In genomic region chr3:48788544-48789162, GRCh38 we compare ENCODE assay signal across 25 cellular contexts. TPM values are rescaled to one million over a fixed set of nuclear protein-coding genes. Genes with fewer than 3 reads are reported as not detected.
DNase-seq lines count a peak whose midpoint lies in the region; ATAC-seq, FAIRE-seq and TF ChIP-seq lines count a peak whose summit lies in the region.
"Had no signal": no experiment of that assay in that cellular context is flagged by ENCODE, and none has a peak within 500 bp of the region (broad histone marks: within the 10 kb centered on the region; RNA-seq: fewer than 3 reads in every experiment).

No MANE protein-coding gene starts in this region.

- no peak overlapping the region for H3K27ac ChIP-seq in OCI-LY7 (ENCODE audit: low read depth, low read length, poor library complexity, severe bottlenecking)
- H3K27ac ChIP-seq in K562 (ENCODE audit: extremely low read depth, low read depth, low read length): no peak overlapping the region; the same call in 2 of the 3 replicates
- H3K27ac ChIP-seq in psoas muscle: peak overlapping the region; percentile 11
- H3K27ac ChIP-seq: BLaER1 treated with 17β-estradiol and CSF1 and Interleukin-3, amounts not matched to agents 10 nM and 100 nM; thyroid gland had no signal

- 18% methylated on average over 1 of the region's 1 CpG for WGBS in K562 (ENCODE audit: insufficient coverage, low coverage, missing lambda C conversion rate)
- WGBS in psoas muscle, 3 donors: 82 to 85% (median 84%) methylated on average over 1 of the region's 1 CpG

- no peaks in the 10 kb centered on the region for H3K9me1 ChIP-seq in K562 (ENCODE audit: control insufficient read depth, insufficient read depth, low read length)

- H3K79me2 ChIP-seq in OCI-LY7 (ENCODE audit: insufficient read depth, low read depth, low read length) (no peaks in the 10 kb centered on the region), K562 (ENCODE audit: control insufficient read depth, insufficient read depth, low read length) (no peaks in the 10 kb centered on the region)

- no peak overlapping the region for H3K9ac ChIP-seq in K562 (ENCODE audit: insufficient read depth in 1 of 2, low read depth in 2 of 2, low read length in 2 of 2)
- H3K9ac ChIP-seq: BLaER1 treated with 17β-estradiol and CSF1 and Interleukin-3, amounts not matched to agents 10 nM and 100 nM had no signal

- peak overlapping the region; percentile 68 for H3K27ac Mint-ChIP-seq in activated naive CD4-positive, alpha-beta T cell treated with anti-CD3 and anti-CD28 coated beads, Interleukin-2, amount 50 U/mL, for 24 hours
- H3K27ac Mint-ChIP-seq in activated naive CD4-positive, alpha-beta T cell treated with anti-CD3 and anti-CD28 coated beads for 36 hours: no peak overlapping the region
- H3K27ac Mint-ChIP-seq: activated naive CD8-positive, alpha-beta T cell treated with anti-CD3 and anti-CD28 coated beads, Interleukin-2, amount 10 ng/mL, durations not matched to agents 7 days and 5 days; progenitor cell of endocrine pancreas; stimulated activated naive CD8-positive, alpha-beta T cell treated with anti-CD3 and anti-CD28 coated beads, Interleukin-15, Interleukin-2, amounts not matched to agents 100 ng/mL and 50 ng/mL, for 24 hours had no signal

- H3K9me2 ChIP-seq in OCI-LY7 (ENCODE audit: insufficient read depth, low read length): no peaks in the 10 kb centered on the region

- H3K36me3 Mint-ChIP-seq in activated naive CD4-positive, alpha-beta T cell treated with anti-CD3 and anti-CD28 coated beads, Interleukin-2, amount 50 U/mL, for 24 hours: peaks cover 10% of the 10 kb centered on the region
- H3K36me3 Mint-ChIP-seq in activated naive CD4-positive, alpha-beta T cell treated with anti-CD3 and anti-CD28 coated beads for 36 hours (ENCODE audit: low read depth): peaks cover 11% of the 10 kb centered on the region

- H3K9me3 Mint-ChIP-seq in activated naive CD4-positive, alpha-beta T cell treated with anti-CD3 and anti-CD28 coated beads, Interleukin-2, amount 50 U/mL, for 24 hours: no peaks in the 10 kb centered on the region
- H3K9me3 Mint-ChIP-seq in activated naive CD4-positive, alpha-beta T cell treated with anti-CD3 and anti-CD28 coated beads for 36 hours: no peaks in the 10 kb centered on the region
- H3K9me3 Mint-ChIP-seq: activated naive CD8-positive, alpha-beta T cell treated with anti-CD3 and anti-CD28 coated beads, Interleukin-2, amount 10 ng/mL, durations not matched to agents 7 days and 5 days; IgD-negative memory B cell; stimulated activated naive CD8-positive, alpha-beta T cell treated with anti-CD3 and anti-CD28 coated beads, Interleukin-15, Interleukin-2, amounts not matched to agents 100 ng/mL and 50 ng/mL, for 24 hours had no signal

- in situ Hi-C loops in K562 (cut with MboI): no loop called here

- no peak for TF ChIP-seq RAD21 in K562 (CRISPR knock-in tag; conservative IDR thresholded peaks at IDR 0.05 in 1 of 2, IDR thresholded peaks at IDR 0.05 in 1 of 2)

- TF ChIP-seq CTCF in OCI-LY7 (conservative IDR thresholded peaks at IDR 0.05; ENCODE audit: low read length) (no peak), K562 (IDR thresholded peaks at IDR 0.05 in 2 of 3, conservative IDR thresholded peaks at IDR 0.05 in 1 of 3; ENCODE audit: insufficient read depth in 2 of 3, low read depth in 1 of 3, low read length in 3 of 3) (no peak), psoas muscle (IDR thresholded peaks at IDR 0.05) (no peak)

- DNase-seq in activated naive CD4-positive, alpha-beta T cell treated with anti-CD3 and anti-CD28 coated beads for 36 hours: no peak
- no peak for DNase-seq in OCI-LY7 (ENCODE audit: low spot score)
- DNase-seq in K562 (ENCODE audit: extremely low read depth in 1 of 4, low spot score in 3 of 4): no peak
- DNase-seq in psoas muscle: no peak
- no peak for DNase-seq in NCI-H2196 (lab: John Stamatoyannopoulos, UW; ENCODE audit: unreplicated experiment)
- DNase-seq in islet precursor cell: no peak
- DNase-seq in urothelium cell line (ENCODE audit: low spot score): no peak
- DNase-seq: activated naive CD8-positive, alpha-beta T cell treated with anti-CD3 and anti-CD28 coated beads, Interleukin-2, amount 10 ng/mL, durations not matched to agents 7 days and 5 days; cerebellar nuclear complex; head of caudate nucleus; mucosa of descending colon; MV-4-11; NCI-H2171; NCI-H526; SIG-M5; stimulated activated CD4-positive, alpha-beta T cell treated with anti-CD3 and anti-CD28 coated beads, Interleukin-15, amount 100 ng/mL, for 24 hours; thyroid gland had no signal

- ATAC-seq in K562: no peak
- no peak for ATAC-seq in psoas muscle
- ATAC-seq: HCT116, mucosa of descending colon, Panc1 had no signal

- H3K4me2 ChIP-seq in OCI-LY7 (ENCODE audit: low read length) (no peak overlapping the region), K562 (ENCODE audit: insufficient read depth, low read length) (no peak overlapping the region)
- H3K4me2 ChIP-seq: BLaER1 treated with 17β-estradiol and CSF1 and Interleukin-3, amounts not matched to agents 10 nM and 100 nM had no signal

- peaks cover 20% of the 10 kb centered on the region for H3K4me1 Mint-ChIP-seq in activated naive CD4-positive, alpha-beta T cell treated with anti-CD3 and anti-CD28 coated beads, Interleukin-2, amount 50 U/mL, for 24 hours
- peaks cover 18% of the 10 kb centered on the region for H3K4me1 Mint-ChIP-seq in activated naive CD4-positive, alpha-beta T cell treated with anti-CD3 and anti-CD28 coated beads for 36 hours (ENCODE audit: low read depth)

- BruUV-seq in OCI-LY7 (replicated peaks; lab: Mats Ljungman, UMichigan): no TSS peak
- no TSS peak for BruUV-seq in K562 (replicated peaks; lab: Mats Ljungman, UMichigan)

- TF ChIP-seq POLR2A in K562 (conservative IDR thresholded peaks at IDR 0.05): no peak

- CTCF ChIA-PET in activated naive CD4-positive, alpha-beta T cell treated with anti-CD3 and anti-CD28 coated beads for 36 hours (lab: Charles Lee): interaction anchor here (0.6 to 1.5 kb wide), 3 partner anchors 49 to 102 kb away, joined by 3 read pairs; no protein-coding TSS in a partner anchor
- CTCF ChIA-PET in OCI-LY7 (lab: Charles Lee; ENCODE audit: unreplicated experiment): no interaction called here
- CTCF ChIA-PET in K562 (lab: Yijun Ruan, JAX; ENCODE audit: low intra/inter-chr PET ratio): no interaction called here

- intact Hi-C loops in activated naive CD4-positive, alpha-beta T cell treated with anti-CD3 and anti-CD28 coated beads for 36 hours (cut with micrococcal nuclease): no loop called here
- intact Hi-C loops in OCI-LY7 (cut with micrococcal nuclease; ENCODE audit: unreplicated experiment) (no loop called here), K562 (cut with micrococcal nuclease) (no loop called here), psoas muscle (cut with DNase I) (no loop called here)

- no peaks in the 10 kb centered on the region for H3K36me3 ChIP-seq in OCI-LY7 (ENCODE audit: insufficient read depth, low read length)
- peaks cover 40% of the 10 kb centered on the region; the same call in 2 of the 3 replicates for H3K36me3 ChIP-seq in K562 (ENCODE audit: control insufficient read depth, insufficient read depth, low read length)
- peaks cover 6 to 61% of the 10 kb centered on the region in 2 donors for H3K36me3 ChIP-seq in psoas muscle (ENCODE audit: insufficient read depth in 1 of 2, low read depth in 1 of 2)

- H2AFZ ChIP-seq in OCI-LY7 (ENCODE audit: low read length): peak overlapping the region; percentile 15; the same call in 1 of the 2 replicates
- H2AFZ ChIP-seq in K562 (ENCODE audit: low read depth, low read length): no peak overlapping the region

- TF ChIP-seq EP300 in K562 (IDR thresholded peaks at IDR 0.05; ENCODE audit: low read length): no peak

- H3K4me3 ChIP-seq in OCI-LY7 (ENCODE audit: low read depth, low read length, poor library complexity, severe bottlenecking): no peak overlapping the region
- H3K4me3 ChIP-seq in K562: no peak overlapping the region
- no peak overlapping the region for H3K4me3 ChIP-seq in psoas muscle
- H3K4me3 ChIP-seq: BLaER1 treated with 17β-estradiol and CSF1 and Interleukin-3, amounts not matched to agents 10 nM and 100 nM; lung; mucosa of descending colon; thyroid gland had no signal

- H3K27me3 Mint-ChIP-seq in activated naive CD4-positive, alpha-beta T cell treated with anti-CD3 and anti-CD28 coated beads, Interleukin-2, amount 50 U/mL, for 24 hours: no peaks in the 10 kb centered on the region
- H3K27me3 Mint-ChIP-seq in activated naive CD4-positive, alpha-beta T cell treated with anti-CD3 and anti-CD28 coated beads for 36 hours (ENCODE audit: low read depth): no peaks in the 10 kb centered on the region
- H3K27me3 Mint-ChIP-seq: activated naive CD8-positive, alpha-beta T cell treated with anti-CD3 and anti-CD28 coated beads, Interleukin-2, amount 10 ng/mL, durations not matched to agents 7 days and 5 days; IgD-negative memory B cell; progenitor cell of endocrine pancreas; stimulated activated naive CD8-positive, alpha-beta T cell treated with anti-CD3 and anti-CD28 coated beads, Interleukin-15, Interleukin-2, amounts not matched to agents 100 ng/mL and 50 ng/mL, for 24 hours had no signal

- H3K27me3 ChIP-seq in K562 (ENCODE audit: control insufficient read depth in 2 of 2, insufficient read depth in 2 of 2, low read length in 2 of 2) (no peaks in the 10 kb centered on the region), psoas muscle (ENCODE audit: insufficient read depth in 3 of 3, low read length in 2 of 3) (no peaks in the 10 kb centered on the region)
- H3K27me3 ChIP-seq: BLaER1 treated with 17β-estradiol and CSF1 and Interleukin-3, amounts not matched to agents 10 nM and 100 nM; thyroid gland had no signal

- H3K9me3 ChIP-seq in OCI-LY7 (ENCODE audit: low read length) (no peaks in the 10 kb centered on the region), K562 (replicated peaks; ENCODE audit: control insufficient read depth, insufficient read depth, low read depth, low read length) (no peaks in the 10 kb centered on the region), psoas muscle (no peaks in the 10 kb centered on the region)
- H3K9me3 ChIP-seq: BLaER1 treated with 17β-estradiol and CSF1 and Interleukin-3, amounts not matched to agents 10 nM and 100 nM; mucosa of descending colon; thyroid gland had no signal

- no peak for FAIRE-seq in K562 (lab: Jason Lieb, UNC)
- FAIRE-seq in urothelium cell line (lab: Jason Lieb, UNC): no peak

- H3K4me1 ChIP-seq in OCI-LY7 (ENCODE audit: insufficient read depth, low read length, poor library complexity, severe bottlenecking) (peaks cover 6% of the 10 kb centered on the region), K562 (replicated peaks in 1 of 2; ENCODE audit: control insufficient read depth in 2 of 2, insufficient read depth in 2 of 2, low read length in 2 of 2) (peaks cover 0 to 5% of the 10 kb centered on the region in 2 experiments; a peak in 2 of 5 replicates), psoas muscle (peaks cover 18% of the 10 kb centered on the region)
- H3K4me1 ChIP-seq: BLaER1 treated with 17β-estradiol and CSF1 and Interleukin-3, amounts not matched to agents 10 nM and 100 nM; thyroid gland had no signal

- H4K20me1 ChIP-seq in OCI-LY7 (ENCODE audit: insufficient read depth, low read length) (no peaks in the 10 kb centered on the region), K562 (replicated peaks; ENCODE audit: control insufficient read depth, insufficient read depth, low read length) (no peaks in the 10 kb centered on the region)
- H4K20me1 ChIP-seq: BLaER1 treated with 17β-estradiol and CSF1 and Interleukin-3, amounts not matched to agents 10 nM and 100 nM had no signal

- no peak overlapping the region for H3K4me3 Mint-ChIP-seq in activated naive CD4-positive, alpha-beta T cell treated with anti-CD3 and anti-CD28 coated beads, Interleukin-2, amount 50 U/mL, for 24 hours
- H3K4me3 Mint-ChIP-seq in activated naive CD4-positive, alpha-beta T cell treated with anti-CD3 and anti-CD28 coated beads for 36 hours: no peak overlapping the region
- H3K4me3 Mint-ChIP-seq: activated naive CD8-positive, alpha-beta T cell treated with anti-CD3 and anti-CD28 coated beads, Interleukin-2, amount 10 ng/mL, durations not matched to agents 7 days and 5 days; IgD-negative memory B cell; stimulated activated naive CD8-positive, alpha-beta T cell treated with anti-CD3 and anti-CD28 coated beads, Interleukin-15, Interleukin-2, amounts not matched to agents 100 ng/mL and 50 ng/mL, for 24 hours had no signal

- POLR2A ChIA-PET in OCI-LY7 (lab: Charles Lee): no interaction called here
- POLR2A ChIA-PET in K562 (lab: Yijun Ruan, JAX): no interaction called here

RNA-seq across cellular contexts. Expression of gene PRKAR2A, which starts 59.0 kb away (rescaled TPM):
- total RNA-seq in activated naive CD4-positive, alpha-beta T cell treated with anti-CD3 and anti-CD28 coated beads for 36 hours: 10 to 100 TPM; 18.5 to 21.7 TPM
- total RNA-seq in OCI-LY7 (2014; rRNA removed; shearing (Covaris generic)): 13.8 and 16.0 TPM in 2 replicates
- total RNA-seq in OCI-LY7 (2022) (19.6 and 22.4 TPM in 2 replicates), K562 (2014; rRNA removed) (37.6 and 56.2 TPM in 2 replicates), K562 (2014; rRNA removed; fragmentation: Illumina TruSeq; extraction: Trizol) (48.6 and 50.1 TPM in 2 replicates), K562 (2015; rRNA removed; fragmentation: Illumina TruSeq; extraction: Trizol) (50.7 and 53.0 TPM in 2 replicates), K562 (2021) (84.4 and 84.5 TPM in 2 replicates), psoas muscle (100 to 1,000 TPM in 2 of 4 donors, 10 to 100 TPM in 2; 66.2 to 126 (median 100) TPM)
- 6.0 and 10.1 TPM in 2 replicates for total RNA-seq in K562 (2011; cell fraction: chromatin; rRNA removed; ENCODE audit: low replicate concordance)
- total RNA-seq in K562 (2011; cell fraction: nucleolus; rRNA removed): 7.2 and 7.8 TPM in 2 replicates
- 9.5 and 14.4 TPM in 2 replicates for total RNA-seq in K562 (2011; cell fraction: nucleoplasm; rRNA removed)
- polyA plus RNA-seq in K562 (2011; rRNA removed) (14.4 and 22.8 TPM in 2 replicates), K562 (2014; fragmentation: Illumina TruSeq; extraction: Trizol) (39.3 and 50.3 TPM in 2 replicates), K562 (2014; fragmentation: Nextera tagmentation; extraction: Ambion mirVana) (10 to 100 TPM; 15.9 to 19.8 TPM), K562 (2014; rRNA removed) (17.7 and 19.2 TPM in 2 replicates), psoas muscle (10 to 100 TPM; 24.3 to 92.5 (median 33.6) TPM)
- polyA plus RNA-seq in K562 (2011; cell fraction: cytosol; rRNA removed): 12.2 and 17.3 TPM in 2 replicates
- 4.0 and 4.8 TPM in 2 replicates for polyA plus RNA-seq in K562 (2011; cell fraction: nucleus; rRNA removed)
- 32.4 and 35.2 TPM in 2 replicates for polyA plus RNA-seq in K562 (2012)
- 45.4 and 62.1 TPM in 2 replicates for polyA minus RNA-seq in K562 (2011; rRNA and poly(A)+ RNA removed)
- 21.2 and 32.3 TPM in 2 replicates for polyA minus RNA-seq in K562 (2011; cell fraction: cytosol; rRNA and poly(A)+ RNA removed)
- polyA minus RNA-seq in K562 (2011; cell fraction: nucleus; rRNA and poly(A)+ RNA removed): 3.9 and 10.4 TPM in 2 replicates
